ENCODE assay signal across 18 cellular contexts in the genomic region with DNA sequence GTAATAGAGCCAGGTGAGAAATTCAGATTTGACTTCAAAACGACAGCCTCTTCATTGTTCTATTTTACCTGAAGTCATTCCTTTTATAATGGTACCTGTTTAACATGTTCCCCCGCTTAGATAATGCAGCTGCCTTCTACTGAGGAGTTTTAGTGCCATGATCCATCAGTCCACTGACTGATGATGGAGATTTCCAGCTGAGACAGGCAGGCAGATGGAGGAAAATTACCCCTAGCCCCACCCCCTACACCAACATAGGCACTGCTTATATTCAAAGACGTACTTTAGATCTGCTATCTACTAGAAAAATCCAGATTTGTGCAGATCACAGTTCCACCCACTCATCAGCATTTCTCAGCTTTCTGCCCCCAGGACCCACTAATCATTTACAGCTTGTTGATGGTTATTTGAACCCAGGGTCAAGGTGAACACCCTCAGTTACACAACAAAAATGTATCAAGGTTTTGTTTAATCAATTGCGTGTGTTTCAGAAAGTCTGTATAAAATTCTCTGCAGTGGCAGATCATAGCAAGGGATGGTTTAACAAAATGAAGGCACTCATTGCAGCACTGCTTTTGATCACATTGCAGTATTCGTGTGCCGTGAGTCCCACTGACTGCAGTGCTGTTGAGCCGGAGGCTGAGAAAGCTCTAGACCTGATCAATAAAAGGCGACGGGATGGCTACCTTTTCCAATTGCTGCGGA. TPM values are rescaled to one million over a fixed set of nuclear protein-coding genes. Genes with fewer than 3 reads are reported as not detected.
A peak's percentile ranks its signal among the peaks of the same experiment; 100 is the strongest.
DNase-seq lines count a peak whose midpoint lies in the region; ATAC-seq and TF ChIP-seq lines count a peak whose summit lies in the region.
"Had no signal": no experiment of that assay in that cellular context is flagged by ENCODE, and none has a peak within 500 bp of the region (broad histone marks: within the 10 kb centered on the region; RNA-seq: fewer than 3 reads in every experiment).

A gene with protein sequence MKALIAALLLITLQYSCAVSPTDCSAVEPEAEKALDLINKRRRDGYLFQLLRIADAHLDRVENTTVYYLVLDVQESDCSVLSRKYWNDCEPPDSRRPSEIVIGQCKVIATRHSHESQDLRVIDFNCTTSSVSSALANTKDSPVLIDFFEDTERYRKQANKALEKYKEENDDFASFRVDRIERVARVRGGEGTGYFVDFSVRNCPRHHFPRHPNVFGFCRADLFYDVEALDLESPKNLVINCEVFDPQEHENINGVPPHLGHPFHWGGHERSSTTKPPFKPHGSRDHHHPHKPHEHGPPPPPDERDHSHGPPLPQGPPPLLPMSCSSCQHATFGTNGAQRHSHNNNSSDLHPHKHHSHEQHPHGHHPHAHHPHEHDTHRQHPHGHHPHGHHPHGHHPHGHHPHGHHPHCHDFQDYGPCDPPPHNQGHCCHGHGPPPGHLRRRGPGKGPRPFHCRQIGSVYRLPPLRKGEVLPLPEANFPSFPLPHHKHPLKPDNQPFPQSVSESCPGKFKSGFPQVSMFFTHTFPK (plus strand): TSS at position 531 of the 705 bp plus-strand sequence. CDS start 18 bp downstream, at position 549.

- ATAC-seq in GM23338, result no peak
- peak; percentile 77 to 90 (median 82) for ATAC-seq in right lobe of liver
- no peak for ATAC-seq in HG02870 (IDR thresholded peaks at IDR 0.05; ENCODE audit: unreplicated experiment)
- ATAC-seq: A549, HCT116 had no signal

- H3K9me3 ChIP-seq in right lobe of liver, result no peaks in the 10 kb centered on the region
- no peaks in the 10 kb centered on the region for H3K9me3 ChIP-seq in CD4-positive, alpha-beta memory T cell (ENCODE audit: control insufficient read depth in 1 of 2, low read length in 2 of 2)
- H3K9me3 ChIP-seq: A549 had no signal

- intact Hi-C loops in right lobe of liver (cut with DNase I), result no loop called here
- intact Hi-C loops in CD4-positive, alpha-beta memory T cell (cut with micrococcal nuclease), result no loop called here

- H3K27me3 Mint-ChIP-seq in GM23338 (ENCODE audit: insufficient read depth, low read depth, poor library complexity) (peaks cover 7% of the 10 kb centered on the region), progenitor cell of endocrine pancreas (peaks cover 22% of the 10 kb centered on the region)
- H3K27me3 Mint-ChIP-seq in CD4-positive, alpha-beta memory T cell, result peaks cover 8 to 21% of the 10 kb centered on the region in 2 donors

- POLR2A ChIA-PET in CD4-positive, alpha-beta memory T cell (lab: Charles Lee; ENCODE audit: partially characterized antibody), result no interaction called here

- no peaks in the 10 kb centered on the region for H3F3A ChIP-seq in GM23338 (replicated peaks; ENCODE audit: low read depth)

- H3K4me3 ChIP-seq in GM23338, result no peak within 1 kb of the TSS
- peak within 1 kb of the TSS; percentile 38 to 68 (median 51) for H3K4me3 ChIP-seq in right lobe of liver
- H3K4me3 ChIP-seq in CD4-positive, alpha-beta memory T cell (ENCODE audit: low read length in 2 of 2), result no peak within 1 kb of the TSS
- H3K4me3 ChIP-seq: A549 had no signal

- no peak for TF ChIP-seq CTCF in GM23338 (conservative IDR thresholded peaks at IDR 0.05; ENCODE audit: low read depth in 2 of 2)
- TF ChIP-seq CTCF in right lobe of liver (IDR thresholded peaks at IDR 0.05), result no peak
- TF ChIP-seq CTCF in progenitor cell of endocrine pancreas (IDR thresholded peaks at IDR 0.05; ENCODE audit: unreplicated experiment), result no peak

- H4K20me1 ChIP-seq in GM23338 (replicated peaks; ENCODE audit: insufficient read depth), result no peaks in the 10 kb centered on the region

- H3K4me1 ChIP-seq in GM23338 (ENCODE audit: insufficient read depth) (peaks cover 42% of the 10 kb centered on the region), right lobe of liver (peaks cover 0 to 29% (median 8%) of the 10 kb centered on the region in 4 donors)
- H3K4me1 ChIP-seq in CD4-positive, alpha-beta memory T cell (ENCODE audit: insufficient read depth, low read length), result no peaks in the 10 kb centered on the region

- WGBS in right lobe of liver (ENCODE audit: insufficient coverage, low coverage, low lambda C conversion rate, missing lambda C conversion rate), result 35% methylated on average over 10 of the region's 10 CpGs

- H3K79me2 ChIP-seq in GM23338 (replicated peaks; ENCODE audit: insufficient read depth), result no peaks in the 10 kb centered on the region

- H3K27ac ChIP-seq in GM23338 (ENCODE audit: low read depth), result peak within 1 kb of the TSS; percentile 93
- peak within 1 kb of the TSS; percentile 84 to 89 (median 88) for H3K27ac ChIP-seq in right lobe of liver
- H3K27ac ChIP-seq in CD4-positive, alpha-beta memory T cell (ENCODE audit: low read depth, low read length), result no peak within 1 kb of the TSS
- H3K27ac ChIP-seq: 22Rv1, A549, C4-2B had no signal

- peak within 1 kb of the TSS; percentile 67 for H2AFZ ChIP-seq in GM23338

- H3K4me3 Mint-ChIP-seq in GM23338, result no peak within 1 kb of the TSS
- no peak within 1 kb of the TSS for H3K4me3 Mint-ChIP-seq in progenitor cell of endocrine pancreas (ENCODE audit: low read depth)
- H3K4me3 Mint-ChIP-seq in CD4-positive, alpha-beta memory T cell, result no peak within 1 kb of the TSS
- H3K4me3 Mint-ChIP-seq: CD4-positive, alpha-beta T cell; HFFc6; IgD-negative memory B cell had no signal

- peak; percentile 48 for TF ChIP-seq POLR2A in right lobe of liver (IDR thresholded peaks at IDR 0.05)

- H3K4me1 Mint-ChIP-seq in GM23338, result peaks cover 50% of the 10 kb centered on the region
- peaks cover 26% of the 10 kb centered on the region for H3K4me1 Mint-ChIP-seq in progenitor cell of endocrine pancreas (ENCODE audit: low read depth)
- peaks cover 0 to 9% (median 3%) of the 10 kb centered on the region in 4 donors for H3K4me1 Mint-ChIP-seq in CD4-positive, alpha-beta memory T cell

- peaks cover 13% of the 10 kb centered on the region for H3K9me2 ChIP-seq in GM23338 (ENCODE audit: insufficient read depth)

- H3K4me2 ChIP-seq in GM23338, result peak within 1 kb of the TSS; percentile 35
- H3K4me2 ChIP-seq: A549 had no signal

- no peaks in the 10 kb centered on the region for H3K27me3 ChIP-seq in GM23338 (ENCODE audit: insufficient read depth)
- H3K27me3 ChIP-seq in right lobe of liver, result no peaks in the 10 kb centered on the region
- H3K27me3 ChIP-seq in CD4-positive, alpha-beta memory T cell (ENCODE audit: insufficient read depth, low read length), result peaks cover 3% of the 10 kb centered on the region

- no peaks in the 10 kb centered on the region; the same call in 2 of the 3 replicates for H3K36me3 Mint-ChIP-seq in GM23338 (ENCODE audit: low read depth)
- no peaks in the 10 kb centered on the region for H3K36me3 Mint-ChIP-seq in progenitor cell of endocrine pancreas (ENCODE audit: insufficient read depth)
- no peaks in the 10 kb centered on the region for H3K36me3 Mint-ChIP-seq in CD4-positive, alpha-beta memory T cell
- H3K36me3 Mint-ChIP-seq: IgD-negative memory B cell had no signal

- H3K36me3 ChIP-seq in GM23338 (ENCODE audit: insufficient read depth), result no peaks in the 10 kb centered on the region
- H3K36me3 ChIP-seq in right lobe of liver, result peaks cover 0 to 16% (median 4%) of the 10 kb centered on the region in 4 donors
- no peaks in the 10 kb centered on the region for H3K36me3 ChIP-seq in CD4-positive, alpha-beta memory T cell (ENCODE audit: insufficient read depth, low read length)

- no peaks in the 10 kb centered on the region; the same call in 2 of the 3 replicates for H3K9me3 Mint-ChIP-seq in GM23338
- no peaks in the 10 kb centered on the region for H3K9me3 Mint-ChIP-seq in progenitor cell of endocrine pancreas (ENCODE audit: low read depth)
- H3K9me3 Mint-ChIP-seq in CD4-positive, alpha-beta memory T cell, result peaks cover 0 to 2% (median 0%) of the 10 kb centered on the region in 8 donors
- H3K9me3 Mint-ChIP-seq: CD4-positive, alpha-beta T cell; HFFc6; IgD-negative memory B cell had no signal

- CTCF ChIA-PET in CD4-positive, alpha-beta memory T cell (lab: Charles Lee; ENCODE audit: partially characterized antibody), result no interaction called here

- H3K27ac Mint-ChIP-seq in GM23338 (no peak within 1 kb of the TSS), progenitor cell of endocrine pancreas (peak within 1 kb of the TSS; percentile 42)
- H3K27ac Mint-ChIP-seq in CD4-positive, alpha-beta memory T cell, result peak within 1 kb of the TSS in 1 of 7 donors; percentile 14
- H3K27ac Mint-ChIP-seq: CD4-positive, alpha-beta T cell; HFFc6 had no signal

- DNase-seq in GM23338 (ENCODE audit: low spot score) (no peak), left kidney (ENCODE audit: low read depth, low spot score) (peak; percentile 51), right lobe of liver (peak in 1 of 3 donors; percentile 60), progenitor cell of endocrine pancreas (ENCODE audit: low spot score, unreplicated experiment) (no peak)
- DNase-seq in activated CD4-positive, alpha-beta T cell treated with anti-CD3 and anti-CD28 coated beads, Interleukin-2, amount 50 U/mL, for 4 hours, result no peak
- DNase-seq in CD4-positive, alpha-beta memory T cell, result no peak
- DNase-seq: AML-193; CD4-positive, alpha-beta T cell; DMS79 treated with DMSO at 0.1 percent for 48 hours; GF-D8; HFFc6 had no signal

TF ChIP-seq in GM23338, 12 proteins besides CTCF, POLR2A, EP300 and RAD21 (continues in another document):
- TF ChIP-seq ZNF331 (CRISPR knock-in tag; IDR thresholded peaks at IDR 0.05; ENCODE audit: low read depth), result no peak
- TF ChIP-seq NANOG (IDR thresholded peaks at IDR 0.05; ENCODE audit: borderline replicate concordance), result no peak
- TF ChIP-seq POLR2AphosphoS5 (IDR thresholded peaks at IDR 0.05; ENCODE audit: low read depth), result no peak

RNA-seq across cellular contexts. Expression of the gene that starts here (rescaled TPM):
- total RNA-seq in GM23338 (2014; rRNA removed; shearing (Covaris generic)), result not detected in 2 replicates
- polyA plus RNA-seq in GM23338 (2016; fragmentation: Nextera tagmentation; extraction: Ambion mirVana), result not detected in 2 replicates
- total RNA-seq in right lobe of liver (1,000 to 10,000 TPM in 2 of 6 experiments, 100 to 1,000 TPM in 4; 378 to 1,312 (median 664) TPM), progenitor cell of endocrine pancreas (not detected in 2 replicates)
- not detected for total RNA-seq in CD4-positive, alpha-beta memory T cell
- not detected for polyA plus RNA-seq in CD4-positive, alpha-beta memory T cell
- total RNA-seq: CD4-positive, alpha-beta T cell; HFFc6 had no signal
- polyA plus RNA-seq: A549, BJ, IgD-negative memory B cell had no signal

Comparison
In these comparisons a context has a peak if more than half of its experiments do, and no peak if none do; other contexts are left out.
1. RNA of the gene that starts here (total RNA-seq): 378 to 1,312 TPM in right lobe of liver; not detected in GM23338, not detected in progenitor cell of endocrine pancreas and not detected in CD4-positive, alpha-beta memory T cell; every median in the first group is over 100 times any median in the second.
2. ATAC-seq: peak in right lobe of liver (4 of 4); none in GM23338 (single experiment) and HG02870 (single experiment).
3. H3K4me3 ChIP-seq: peak in right lobe of liver (3 of 3); none in GM23338 (single experiment) and CD4-positive, alpha-beta memory T cell (0 of 2).